In the genomic region with DNA sequence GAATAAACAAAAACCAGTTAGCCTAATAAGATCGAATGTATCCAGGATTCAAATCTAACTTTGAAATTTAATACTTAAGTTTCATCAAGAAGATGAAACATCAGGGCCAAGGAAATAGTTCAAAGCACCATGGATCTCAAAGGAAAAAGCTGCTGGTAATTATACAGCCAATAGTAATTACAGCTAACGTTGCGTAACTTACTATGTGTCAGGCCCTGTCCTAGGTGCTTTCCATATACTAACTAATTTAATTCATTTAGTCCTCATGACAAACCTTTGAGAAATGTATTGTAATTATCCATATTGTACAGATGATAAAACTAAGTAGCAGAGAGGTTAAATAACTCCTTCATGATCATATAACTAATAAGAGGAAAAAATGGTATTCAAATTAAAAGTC, we compare ENCODE assay signal across 18 cellular contexts.
DNase-seq lines count a peak whose midpoint lies in the region; ATAC-seq, FAIRE-seq and TF ChIP-seq lines count a peak whose summit lies in the region.
"Had no signal": no experiment of that assay in that cellular context is flagged by ENCODE, and none has a peak within 500 bp of the region (broad histone marks: within the 10 kb centered on the region; RNA-seq: fewer than 3 reads in every experiment).

No MANE protein-coding gene starts in this region.

- no peak for TF ChIP-seq RAD21 in Ishikawa (IDR thresholded peaks at IDR 0.05; ENCODE audit: low read depth)

- TF ChIP-seq CTCF in D721Med (IDR thresholded peaks at IDR 0.05; ENCODE audit: insufficient read depth, missing control alignments) (no peak), bronchial epithelial cell (IDR thresholded peaks at IDR 0.05; ENCODE audit: insufficient read depth, low read length, severe bottlenecking) (no peak), fibroblast of mammary gland (conservative IDR thresholded peaks at IDR 0.05; ENCODE audit: control insufficient read depth, insufficient read depth, low read depth, low read length) (no peak)

- no peak overlapping the region for H3K4me3 ChIP-seq in bronchial epithelial cell (ENCODE audit: low read depth, low read length)
- no peak overlapping the region for H3K4me3 ChIP-seq in fibroblast of mammary gland (ENCODE audit: control insufficient read depth, low read depth, low read length)
- H3K4me3 ChIP-seq: BLaER1 treated with 17β-estradiol and CSF1 and Interleukin-3, amounts not matched to agents 10 nM and 100 nM; GM12878; GM23338; K562 had no signal

- H3K27me3 ChIP-seq in bronchial epithelial cell (ENCODE audit: control insufficient read depth, insufficient read depth, low read length): no peaks in the 10 kb centered on the region
- H3K27me3 ChIP-seq: BLaER1 treated with 17β-estradiol and CSF1 and Interleukin-3, amounts not matched to agents 10 nM and 100 nM had no signal

- FAIRE-seq in D721Med (lab: Jason Lieb, UNC): peak; percentile 53
- FAIRE-seq in bronchial epithelial cell (lab: Jason Lieb, UNC): no peak
- FAIRE-seq: GM12878, GM19239, K562 had no signal

- ATAC-seq in GM19324 (IDR thresholded peaks at IDR 0.05; ENCODE audit: low FRiP score, unreplicated experiment): no peak
- ATAC-seq: CD8-positive, alpha-beta T cell; GM12878; GM23338; HCT116; K562 had no signal

- no peak for TF ChIP-seq EP300 in Ishikawa (IDR thresholded peaks at IDR 0.05; ENCODE audit: borderline replicate concordance)

- DNase-seq in D721Med (ENCODE audit: insufficient read length, low spot score): no peak
- peak; percentile 25 for DNase-seq in bronchial epithelial cell (ENCODE audit: low read depth)
- DNase-seq in fibroblast of mammary gland (ENCODE audit: low read depth): peak; percentile 13
- DNase-seq in activated T-cell treated with anti-CD3 and anti-CD28 coated beads for 4 hours: no peak
- DNase-seq: Calu3; CD8-positive, alpha-beta T cell; DMS 273 treated with DMSO at 0.1 percent for 48 hours; DMS53; DND-41; H7 had no signal

- no peaks in the 10 kb centered on the region for H3K36me3 ChIP-seq in bronchial epithelial cell (ENCODE audit: control insufficient read depth, insufficient read depth, low read length)
- H3K36me3 ChIP-seq: BLaER1 treated with 17β-estradiol and CSF1 and Interleukin-3, amounts not matched to agents 10 nM and 100 nM had no signal

TF ChIP-seq in Ishikawa, 13 proteins besides CTCF, POLR2A, EP300 and RAD21:
- TF ChIP-seq CEBPB (IDR thresholded peaks at IDR 0.05) (peak; percentile 42; the same call in 1 of the 2 replicates), TEAD4 (IDR thresholded peaks at IDR 0.05) (no peak)

Comparison
In these comparisons a context has a peak if more than half of its experiments do, and no peak if none do; other contexts are left out.
1. DNase-seq: peak in bronchial epithelial cell (single experiment) and fibroblast of mammary gland (single experiment); none in D721Med (single experiment) and activated T-cell treated with anti-CD3 and anti-CD28 coated beads for 4 hours (single experiment).